ENCODE assay signal across 10 cellular contexts in the genomic region with DNA sequence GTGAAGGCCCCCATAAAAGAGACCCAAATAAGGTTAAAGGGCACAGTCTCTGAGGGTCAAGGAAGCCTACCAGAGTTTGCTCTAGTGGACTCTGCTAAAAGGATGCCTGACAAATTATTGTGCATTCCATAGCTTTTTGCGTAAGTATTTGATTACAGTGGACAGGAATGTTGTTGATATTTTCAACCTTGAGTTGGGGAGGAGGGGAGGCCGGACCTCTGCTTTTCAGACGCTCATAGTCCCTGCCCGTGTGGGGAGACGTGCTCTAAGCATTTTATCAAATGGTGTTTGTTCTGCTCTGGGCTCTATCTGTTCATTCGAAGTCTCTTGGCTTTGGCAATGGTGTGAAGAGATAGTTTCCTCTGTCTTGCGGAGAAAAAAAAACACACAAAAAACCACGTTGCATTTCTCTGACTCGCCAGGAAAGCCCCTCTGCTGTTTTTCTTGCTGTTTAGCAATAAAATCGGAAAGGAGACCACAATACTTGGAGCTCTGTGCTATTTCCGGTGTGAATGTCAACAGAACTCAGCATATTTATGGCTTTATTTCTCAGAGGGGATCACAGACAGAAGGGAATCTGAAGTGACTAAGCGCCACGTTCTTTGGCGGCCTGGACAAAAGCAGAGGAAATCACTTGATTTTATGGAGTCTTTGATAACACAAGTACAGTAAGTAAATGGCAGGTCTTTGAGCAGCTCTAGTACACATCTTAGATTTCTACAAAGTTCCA.
A peak's percentile ranks its signal among the peaks of the same experiment; 100 is the strongest.
DNase-seq lines count a peak whose midpoint lies in the region; ATAC-seq and TF ChIP-seq lines count a peak whose summit lies in the region.
"Had no signal": no experiment of that assay in that cellular context is flagged by ENCODE, and none has a peak within 500 bp of the region (broad histone marks: within the 10 kb centered on the region; RNA-seq: fewer than 3 reads in every experiment).

No MANE protein-coding gene starts in this region.

- peak; percentile 52 for DNase-seq in activated naive CD4-positive, alpha-beta T cell treated with anti-CD3 and anti-CD28 coated beads for 36 hours
- no peak for DNase-seq in activated naive CD4-positive, alpha-beta T cell treated with anti-CD3 and anti-CD28 coated beads, Interleukin-2, amount 10 ng/mL, durations not matched to agents 7 days and 5 days
- peak; percentile 81 to 83 (median 83) for DNase-seq in immature natural killer cell
- DNase-seq in type B pancreatic cell (ENCODE audit: extremely low spot score, unreplicated experiment) = no peak
- DNase-seq in medulla oblongata (ENCODE audit: extremely low spot score) = no peak
- DNase-seq in MCF 10A (ENCODE audit: unreplicated experiment) = no peak
- DNase-seq: GOT3, NCI-H345 had no signal

- POLR2A ChIA-PET in MCF 10A (lab: Yijun Ruan, JAX) = interaction anchor here (0.5 kb wide), 1 partner anchor 1132 kb away, joined by 4 read pairs; no protein-coding TSS in a partner anchor

- H3K4me3 Mint-ChIP-seq in activated naive CD4-positive, alpha-beta T cell treated with anti-CD3 and anti-CD28 coated beads for 36 hours = no peak overlapping the region
- no peak overlapping the region for H3K4me3 Mint-ChIP-seq in activated naive CD4-positive, alpha-beta T cell treated with anti-CD3 and anti-CD28 coated beads, Interleukin-2, amount 10 ng/mL, durations not matched to agents 7 days and 5 days
- peak overlapping the region; percentile 34 for H3K4me3 Mint-ChIP-seq in activated T-helper 17 cell treated with anti-CD3 and anti-CD28 coated beads, Interleukin-2, amount 50 U/mL, for 72 hours
- H3K4me3 Mint-ChIP-seq in immature natural killer cell (peak overlapping the region; percentile 56 to 78 (median 72)), type B pancreatic cell (peak overlapping the region; percentile 4), MCF 10A (ENCODE audit: unreplicated experiment) (no peak overlapping the region)

- no peaks in the 10 kb centered on the region for H3K36me3 Mint-ChIP-seq in activated naive CD4-positive, alpha-beta T cell treated with anti-CD3 and anti-CD28 coated beads for 36 hours (ENCODE audit: low read depth)
- H3K36me3 Mint-ChIP-seq in activated naive CD4-positive, alpha-beta T cell treated with anti-CD3 and anti-CD28 coated beads, Interleukin-2, amount 10 ng/mL, durations not matched to agents 7 days and 5 days = no peaks in the 10 kb centered on the region
- H3K36me3 Mint-ChIP-seq in activated T-helper 17 cell treated with anti-CD3 and anti-CD28 coated beads, Interleukin-2, amount 50 U/mL, for 72 hours (ENCODE audit: low read depth) = no peaks in the 10 kb centered on the region
- H3K36me3 Mint-ChIP-seq in immature natural killer cell (no peaks in the 10 kb centered on the region), type B pancreatic cell (no peaks in the 10 kb centered on the region), MCF 10A (ENCODE audit: insufficient read depth, unreplicated experiment) (no peaks in the 10 kb centered on the region)

- peak; percentile 78 for ATAC-seq in activated T-helper 17 cell treated with anti-CD3 and anti-CD28 coated beads, Interleukin-2, amount 50 U/mL, for 72 hours (replicated peaks)
- no peak for ATAC-seq in GM18519 (IDR thresholded peaks at IDR 0.05; ENCODE audit: low FRiP score, unreplicated experiment)

- BruUV-seq in MCF 10A (replicated peaks; lab: Mats Ljungman, UMichigan) = no TSS peak

- no peaks in the 10 kb centered on the region for H3K27me3 Mint-ChIP-seq in activated naive CD4-positive, alpha-beta T cell treated with anti-CD3 and anti-CD28 coated beads for 36 hours (ENCODE audit: low read depth)
- no peaks in the 10 kb centered on the region for H3K27me3 Mint-ChIP-seq in activated naive CD4-positive, alpha-beta T cell treated with anti-CD3 and anti-CD28 coated beads, Interleukin-2, amount 10 ng/mL, durations not matched to agents 7 days and 5 days
- H3K27me3 Mint-ChIP-seq in activated T-helper 17 cell treated with anti-CD3 and anti-CD28 coated beads, Interleukin-2, amount 50 U/mL, for 72 hours = no peaks in the 10 kb centered on the region
- H3K27me3 Mint-ChIP-seq in immature natural killer cell (ENCODE audit: low read depth in 3 of 3) = peaks cover 0 to 9% (median 7%) of the 10 kb centered on the region in 3 donors
- no peaks in the 10 kb centered on the region for H3K27me3 Mint-ChIP-seq in type B pancreatic cell
- no peaks in the 10 kb centered on the region for H3K27me3 Mint-ChIP-seq in MCF 10A (ENCODE audit: insufficient read depth, unreplicated experiment)

- TF ChIP-seq CTCF in type B pancreatic cell (conservative IDR thresholded peaks at IDR 0.05) = no peak
- no peak for TF ChIP-seq CTCF in MCF 10A (IDR thresholded peaks at IDR 0.05; ENCODE audit: unreplicated experiment)

- intact Hi-C loops in activated naive CD4-positive, alpha-beta T cell treated with anti-CD3 and anti-CD28 coated beads for 36 hours (cut with micrococcal nuclease) = no loop called here
- intact Hi-C loops in MCF 10A (cut with micrococcal nuclease) = no loop called here

- H3K9me3 Mint-ChIP-seq in activated naive CD4-positive, alpha-beta T cell treated with anti-CD3 and anti-CD28 coated beads for 36 hours = no peaks in the 10 kb centered on the region
- no peaks in the 10 kb centered on the region for H3K9me3 Mint-ChIP-seq in activated naive CD4-positive, alpha-beta T cell treated with anti-CD3 and anti-CD28 coated beads, Interleukin-2, amount 10 ng/mL, durations not matched to agents 7 days and 5 days
- H3K9me3 Mint-ChIP-seq in activated T-helper 17 cell treated with anti-CD3 and anti-CD28 coated beads, Interleukin-2, amount 50 U/mL, for 72 hours = no peaks in the 10 kb centered on the region
- H3K9me3 Mint-ChIP-seq in immature natural killer cell = peaks cover 0 to 2% (median 0%) of the 10 kb centered on the region in 6 donors
- no peaks in the 10 kb centered on the region for H3K9me3 Mint-ChIP-seq in type B pancreatic cell
- H3K9me3 Mint-ChIP-seq in MCF 10A (ENCODE audit: unreplicated experiment) = no peaks in the 10 kb centered on the region

- H3K27ac Mint-ChIP-seq in activated naive CD4-positive, alpha-beta T cell treated with anti-CD3 and anti-CD28 coated beads for 36 hours = no peak overlapping the region
- no peak overlapping the region for H3K27ac Mint-ChIP-seq in activated naive CD4-positive, alpha-beta T cell treated with anti-CD3 and anti-CD28 coated beads, Interleukin-2, amount 10 ng/mL, durations not matched to agents 7 days and 5 days
- peak overlapping the region; percentile 21 for H3K27ac Mint-ChIP-seq in activated T-helper 17 cell treated with anti-CD3 and anti-CD28 coated beads, Interleukin-2, amount 50 U/mL, for 72 hours
- H3K27ac Mint-ChIP-seq in immature natural killer cell (peak overlapping the region; percentile 81 to 92 (median 90)), type B pancreatic cell (peak overlapping the region; percentile 47), MCF 10A (ENCODE audit: low read depth, unreplicated experiment) (no peak overlapping the region)

- peaks cover 10% of the 10 kb centered on the region for H3K4me1 Mint-ChIP-seq in activated naive CD4-positive, alpha-beta T cell treated with anti-CD3 and anti-CD28 coated beads for 36 hours (ENCODE audit: low read depth)
- H3K4me1 Mint-ChIP-seq in activated naive CD4-positive, alpha-beta T cell treated with anti-CD3 and anti-CD28 coated beads, Interleukin-2, amount 10 ng/mL, durations not matched to agents 7 days and 5 days = peaks cover 11% of the 10 kb centered on the region
- peaks cover 9% of the 10 kb centered on the region for H3K4me1 Mint-ChIP-seq in activated T-helper 17 cell treated with anti-CD3 and anti-CD28 coated beads, Interleukin-2, amount 50 U/mL, for 72 hours
- H3K4me1 Mint-ChIP-seq in immature natural killer cell (peaks cover 41 to 62% of the 10 kb centered on the region in 2 donors), type B pancreatic cell (ENCODE audit: unreplicated experiment) (peaks cover 20% of the 10 kb centered on the region), MCF 10A (ENCODE audit: insufficient read depth, unreplicated experiment) (no peaks in the 10 kb centered on the region)

- CTCF ChIA-PET in activated naive CD4-positive, alpha-beta T cell treated with anti-CD3 and anti-CD28 coated beads for 36 hours (lab: Charles Lee) = no interaction called here
- CTCF ChIA-PET in activated naive CD4-positive, alpha-beta T cell treated with anti-CD3 and anti-CD28 coated beads, Interleukin-2, amount 10 ng/mL, durations not matched to agents 7 days and 5 days (lab: Charles Lee) = interaction anchor here (0.7 kb wide), 1 partner anchor 659 kb away, joined by 4 read pairs; no protein-coding TSS in a partner anchor
- CTCF ChIA-PET in MCF 10A (lab: Yijun Ruan, JAX) = interaction anchor here (0.6 kb wide), 1 partner anchor 64 kb away, joined by 3 read pairs; no protein-coding TSS in a partner anchor

Comparison
In these comparisons a context has a peak if more than half of its experiments do, and no peak if none do; other contexts are left out.
1. DNase-seq: peak in activated naive CD4-positive, alpha-beta T cell treated with anti-CD3 and anti-CD28 coated beads for 36 hours (single experiment) and immature natural killer cell (3 of 3); none in activated naive CD4-positive, alpha-beta T cell treated with anti-CD3 and anti-CD28 coated beads, Interleukin-2, amount 10 ng/mL, durations not matched to agents 7 days and 5 days (single experiment), type B pancreatic cell (single experiment), medulla oblongata (single experiment) and MCF 10A (single experiment).
2. H3K27ac Mint-ChIP-seq: peak in activated T-helper 17 cell treated with anti-CD3 and anti-CD28 coated beads, Interleukin-2, amount 50 U/mL, for 72 hours (single experiment), immature natural killer cell (6 of 6) and type B pancreatic cell (single experiment); none in activated naive CD4-positive, alpha-beta T cell treated with anti-CD3 and anti-CD28 coated beads for 36 hours (single experiment), activated naive CD4-positive, alpha-beta T cell treated with anti-CD3 and anti-CD28 coated beads, Interleukin-2, amount 10 ng/mL, durations not matched to agents 7 days and 5 days (single experiment) and MCF 10A (single experiment).
3. H3K4me3 Mint-ChIP-seq: peak in activated T-helper 17 cell treated with anti-CD3 and anti-CD28 coated beads, Interleukin-2, amount 50 U/mL, for 72 hours (single experiment), immature natural killer cell (5 of 5) and type B pancreatic cell (single experiment); none in activated naive CD4-positive, alpha-beta T cell treated with anti-CD3 and anti-CD28 coated beads for 36 hours (single experiment), activated naive CD4-positive, alpha-beta T cell treated with anti-CD3 and anti-CD28 coated beads, Interleukin-2, amount 10 ng/mL, durations not matched to agents 7 days and 5 days (single experiment) and MCF 10A (single experiment).